ENCODE assay signal across 10 cellular contexts in genomic region chr1:59272507-59272906, GRCh38. TPM values are rescaled to one million over a fixed set of nuclear protein-coding genes. Genes with fewer than 3 reads are reported as not detected.
DNase-seq lines count a peak whose midpoint lies in the region; ATAC-seq, FAIRE-seq and TF ChIP-seq lines count a peak whose summit lies in the region.
"Had no signal": no experiment of that assay in that cellular context is flagged by ENCODE, and none has a peak within 500 bp of the region (broad histone marks: within the 10 kb centered on the region; RNA-seq: fewer than 3 reads in every experiment).

No MANE protein-coding gene starts in this region.

- H3K4me1 Mint-ChIP-seq in stimulated activated memory B cell treated with anti-CD40 and anti-IgM and Interleukin-4, amounts not matched to agents 10 μg/mL and 1 μg/mL and 100 μg/mL, for 72 hours = peaks cover 43% of the 10 kb centered on the region
- peaks cover 1% of the 10 kb centered on the region for H3K4me1 Mint-ChIP-seq in activated CD4-positive, alpha-beta T cell treated with anti-CD3 and anti-CD28 coated beads, Interleukin-2, amount 10 ng/mL, durations not matched to agents 7 days and 5 days

- H3K79me2 ChIP-seq in SK-N-SH (ENCODE audit: insufficient read depth) = no peaks in the 10 kb centered on the region

- H3K4me1 ChIP-seq in SK-N-SH (ENCODE audit: control insufficient read depth in 1 of 2, insufficient read depth in 2 of 2, low read depth in 1 of 2, low read length in 1 of 2) = peaks cover 0 to 5% of the 10 kb centered on the region in 2 experiments; a peak in 1 of 4 replicates

- DNase-seq in SK-N-SH (no peak), bronchial epithelial cell (ENCODE audit: low read depth) (peak; percentile 74), epidermal melanocyte (ENCODE audit: insufficient read length, low spot score) (no peak), GF-D8 (lab: John Stamatoyannopoulos, UW) (no peak)
- no peak for DNase-seq in activated CD4-positive, alpha-beta T cell treated with anti-CD3 and anti-CD28 coated beads, Interleukin-2, amount 10 ng/mL, durations not matched to agents 7 days and 5 days
- DNase-seq: stimulated activated CD4-positive, alpha-beta T cell treated with anti-CD3 and anti-CD28 coated beads, Interleukin-4, amount 100 ng/mL, for 1 hour had no signal

- 85% methylated on average over 1 of the region's 1 CpG for WGBS in SK-N-SH (ENCODE audit: low lambda C conversion rate)

- no peak for TF ChIP-seq EP300 in SK-N-SH (IDR thresholded peaks at IDR 0.05; ENCODE audit: borderline replicate concordance in 1 of 2, low read depth in 1 of 2, low read length in 1 of 2)

- no peak overlapping the region for H3K4me2 ChIP-seq in SK-N-SH

- H3K36me3 Mint-ChIP-seq in stimulated activated memory B cell treated with anti-CD40 and anti-IgM and Interleukin-4, amounts not matched to agents 10 μg/mL and 1 μg/mL and 100 μg/mL, for 72 hours = peaks cover 7% of the 10 kb centered on the region
- H3K36me3 Mint-ChIP-seq in activated CD4-positive, alpha-beta T cell treated with anti-CD3 and anti-CD28 coated beads, Interleukin-2, amount 10 ng/mL, durations not matched to agents 7 days and 5 days (ENCODE audit: low read depth) = no peaks in the 10 kb centered on the region

- no peak overlapping the region for H3K4me3 ChIP-seq in SK-N-SH (ENCODE audit: low read depth in 2 of 2, low read length in 1 of 2)
- H3K4me3 ChIP-seq in bronchial epithelial cell (ENCODE audit: low read depth, low read length) = no peak overlapping the region

- peak overlapping the region; percentile 78 for H3K27ac Mint-ChIP-seq in stimulated activated memory B cell treated with anti-CD40 and anti-IgM and Interleukin-4, amounts not matched to agents 10 μg/mL and 1 μg/mL and 100 μg/mL, for 72 hours
- H3K27ac Mint-ChIP-seq in activated CD4-positive, alpha-beta T cell treated with anti-CD3 and anti-CD28 coated beads, Interleukin-2, amount 10 ng/mL, durations not matched to agents 7 days and 5 days = no peak overlapping the region

- H3K27ac ChIP-seq in SK-N-SH (ENCODE audit: low read depth in 2 of 2, low read length in 1 of 2) = no peak overlapping the region

- no peak overlapping the region for H3K4me3 Mint-ChIP-seq in stimulated activated memory B cell treated with anti-CD40 and anti-IgM and Interleukin-4, amounts not matched to agents 10 μg/mL and 1 μg/mL and 100 μg/mL, for 72 hours
- H3K4me3 Mint-ChIP-seq in activated CD4-positive, alpha-beta T cell treated with anti-CD3 and anti-CD28 coated beads, Interleukin-2, amount 10 ng/mL, durations not matched to agents 7 days and 5 days = no peak overlapping the region

- POLR2A ChIA-PET in SK-N-SH (lab: Yijun Ruan, JAX) = no interaction called here
- POLR2A ChIA-PET in activated CD4-positive, alpha-beta T cell treated with anti-CD3 and anti-CD28 coated beads, Interleukin-2, amount 10 ng/mL, durations not matched to agents 7 days and 5 days (lab: Charles Lee) = no interaction called here

- H3K9me3 ChIP-seq in SK-N-SH = peaks cover 8% of the 10 kb centered on the region; the same call in 1 of the 2 replicates

- no peak for TF ChIP-seq RAD21 in SK-N-SH (IDR thresholded peaks at IDR 0.05; ENCODE audit: low read length)

- no peaks in the 10 kb centered on the region for H4K20me1 ChIP-seq in SK-N-SH (ENCODE audit: insufficient read depth)

- H3K9me2 ChIP-seq in SK-N-SH = no peaks in the 10 kb centered on the region

- no peaks in the 10 kb centered on the region for H3K27me3 Mint-ChIP-seq in stimulated activated memory B cell treated with anti-CD40 and anti-IgM and Interleukin-4, amounts not matched to agents 10 μg/mL and 1 μg/mL and 100 μg/mL, for 72 hours
- peaks cover 23% of the 10 kb centered on the region for H3K27me3 Mint-ChIP-seq in activated CD4-positive, alpha-beta T cell treated with anti-CD3 and anti-CD28 coated beads, Interleukin-2, amount 10 ng/mL, durations not matched to agents 7 days and 5 days

- H3K9me3 Mint-ChIP-seq in stimulated activated memory B cell treated with anti-CD40 and anti-IgM and Interleukin-4, amounts not matched to agents 10 μg/mL and 1 μg/mL and 100 μg/mL, for 72 hours = no peaks in the 10 kb centered on the region
- no peaks in the 10 kb centered on the region for H3K9me3 Mint-ChIP-seq in activated CD4-positive, alpha-beta T cell treated with anti-CD3 and anti-CD28 coated beads, Interleukin-2, amount 10 ng/mL, durations not matched to agents 7 days and 5 days

- H2AFZ ChIP-seq in SK-N-SH (ENCODE audit: low read depth) = peak overlapping the region; percentile 56; the same call in 1 of the 2 replicates

- CTCF ChIA-PET in SK-N-SH (lab: Yijun Ruan, JAX) = no interaction called here
- CTCF ChIA-PET in activated CD4-positive, alpha-beta T cell treated with anti-CD3 and anti-CD28 coated beads, Interleukin-2, amount 10 ng/mL, durations not matched to agents 7 days and 5 days (lab: Charles Lee) = no interaction called here

- H3F3A ChIP-seq in SK-N-SH (replicated peaks; ENCODE audit: insufficient read depth) = peaks cover 13% of the 10 kb centered on the region

- H3K9ac ChIP-seq in SK-N-SH = no peak overlapping the region

- FAIRE-seq in bronchial epithelial cell (lab: Jason Lieb, UNC) = no peak
- FAIRE-seq: A204.1 had no signal

- no peak for TF ChIP-seq CTCF in SK-N-SH (IDR thresholded peaks at IDR 0.05)
- no peak for TF ChIP-seq CTCF in bronchial epithelial cell (IDR thresholded peaks at IDR 0.05; ENCODE audit: insufficient read depth, low read length, severe bottlenecking)

- no peaks in the 10 kb centered on the region for H3K36me3 ChIP-seq in SK-N-SH (replicated peaks in 1 of 2; ENCODE audit: control insufficient read depth in 1 of 2, insufficient read depth in 2 of 2, low read length in 1 of 2)
- no peaks in the 10 kb centered on the region for H3K36me3 ChIP-seq in bronchial epithelial cell (ENCODE audit: control insufficient read depth, insufficient read depth, low read length)

- no peaks in the 10 kb centered on the region for H3K27me3 ChIP-seq in SK-N-SH (ENCODE audit: insufficient read depth)
- no peaks in the 10 kb centered on the region for H3K27me3 ChIP-seq in bronchial epithelial cell (ENCODE audit: control insufficient read depth, insufficient read depth, low read length)

- no peak for ATAC-seq in SK-N-SH treated with all-trans-retinoic acid at 6 μM for 48 hours
- ATAC-seq in HG02973 (IDR thresholded peaks at IDR 0.05; ENCODE audit: unreplicated experiment) = peak; percentile 80
- ATAC-seq in stimulated activated memory B cell treated with anti-CD40 and anti-IgM and Interleukin-4, amounts not matched to agents 10 μg/mL and 1 μg/mL and 100 μg/mL, for 72 hours = peak; percentile 94

TF ChIP-seq in SK-N-SH, 30 proteins besides CTCF, POLR2A, EP300 and RAD21 (continues in another document):
- TF ChIP-seq ZBTB33 (IDR thresholded peaks at IDR 0.05; ENCODE audit: borderline replicate concordance, low read depth) (no peak), MEF2A (IDR thresholded peaks at IDR 0.05; ENCODE audit: borderline replicate concordance, low read depth) (no peak), FOXM1 (IDR thresholded peaks at IDR 0.05; ENCODE audit: low read depth) (no peak), FOXJ3 (CRISPR knock-in tag; IDR thresholded peaks at IDR 0.05) (no peak), TEAD4 (IDR thresholded peaks at IDR 0.05; ENCODE audit: borderline replicate concordance, insufficient read depth) (no peak)

TF ChIP-seq in SK-N-SH treated with all-trans-retinoic acid at 6 μM for 48 hours, 23 proteins besides CTCF, POLR2A, EP300 and RAD21 (continues in another document):
- TF ChIP-seq GLIS3 (CRISPR knock-in tag; IDR thresholded peaks at IDR 0.05) = no peak
- TF ChIP-seq ESRRG (CRISPR knock-in tag; IDR thresholded peaks at IDR 0.05) = no peak
- no peak for TF ChIP-seq PPARA (CRISPR knock-in tag; IDR thresholded peaks at IDR 0.05; ENCODE audit: borderline replicate concordance)
- TF ChIP-seq ZFP30 (CRISPR knock-in tag; IDR thresholded peaks at IDR 0.05) = no peak
- TF ChIP-seq CREB5 (CRISPR knock-in tag; IDR thresholded peaks at IDR 0.05; ENCODE audit: low read depth) = no peak
- TF ChIP-seq BACH2 (CRISPR knock-in tag; IDR thresholded peaks at IDR 0.05; ENCODE audit: borderline replicate concordance) = no peak
- TF ChIP-seq ISL1 (CRISPR knock-in tag; IDR thresholded peaks at IDR 0.05) = no peak
- no peak for TF ChIP-seq ZFP3 (CRISPR knock-in tag; IDR thresholded peaks at IDR 0.05)

RNA-seq across cellular contexts. Expression of gene FGGY, which starts 24.4 kb away (rescaled TPM):
- 10.3 and 13.3 TPM in 2 replicates for polyA plus RNA-seq in SK-N-SH (2012; rRNA removed)
- 10.1 and 11.0 TPM in 2 replicates for polyA plus RNA-seq in SK-N-SH (2012; cell fraction: cytosol; rRNA removed)
- 6.0 and 9.4 TPM in 2 replicates for polyA plus RNA-seq in SK-N-SH (2012; cell fraction: nucleus; rRNA removed)
- total RNA-seq in bronchial epithelial cell = 20.0 and 35.1 TPM in 2 replicates
- 1 to 10 TPM; 3.3 to 5.5 TPM for total RNA-seq in activated CD4-positive, alpha-beta T cell treated with anti-CD3 and anti-CD28 coated beads, Interleukin-2, amount 10 ng/mL, durations not matched to agents 7 days and 5 days
